ENCODE assay signal across 17 cellular contexts in genomic region chr4:141389649-141390048, GRCh38.
DNase-seq lines count a peak whose midpoint lies in the region; ATAC-seq and TF ChIP-seq lines count a peak whose summit lies in the region.
"Had no signal": no experiment of that assay in that cellular context is flagged by ENCODE, and none has a peak within 500 bp of the region (broad histone marks: within the 10 kb centered on the region; RNA-seq: fewer than 3 reads in every experiment).

No MANE protein-coding gene starts in this region.

- H4K8ac ChIP-seq in IMR-90 (ENCODE audit: low read depth in 2 of 2, low read length in 2 of 2) = no peak overlapping the region
- no peak overlapping the region for H4K8ac ChIP-seq in neuronal stem cell (ENCODE audit: low read depth, low read length)

- H3K18ac ChIP-seq in IMR-90 (ENCODE audit: low read depth, low read length) = no peak overlapping the region; the same call in 1 of the 2 replicates
- no peak overlapping the region for H3K18ac ChIP-seq in neuronal stem cell (ENCODE audit: low read length)

- H3K36me3 Mint-ChIP-seq in activated T-cell treated with anti-CD3 and anti-CD28 coated beads, Interleukin-2, amount 50 U/mL, for 4 hours (ENCODE audit: insufficient read depth) = no peaks in the 10 kb centered on the region

- no peak overlapping the region for H3K4me2 ChIP-seq in IMR-90 (ENCODE audit: low read depth, low read length)
- no peak overlapping the region for H3K4me2 ChIP-seq in neuronal stem cell (ENCODE audit: insufficient read depth, low read length, poor library complexity, severe bottlenecking)

- no peak overlapping the region for H3K56ac ChIP-seq in IMR-90 (ENCODE audit: extremely low read depth, insufficient read depth, low read length)

- no peaks in the 10 kb centered on the region for H3K27me3 Mint-ChIP-seq in activated T-cell treated with anti-CD3 and anti-CD28 coated beads, Interleukin-2, amount 50 U/mL, for 4 hours (ENCODE audit: low read depth)
- H3K27me3 Mint-ChIP-seq: B cell; CD4-positive, alpha-beta T cell had no signal

- H3K4me3 ChIP-seq in IMR-90 (ENCODE audit: insufficient read depth, low read depth, low read length) = no peak overlapping the region
- H3K4me3 ChIP-seq in fibroblast of pulmonary artery (replicated peaks; ENCODE audit: low read depth, low read length) = no peak overlapping the region
- H3K4me3 ChIP-seq in neuronal stem cell (ENCODE audit: low read length in 2 of 2) = no peak overlapping the region
- H3K4me3 ChIP-seq in adrenal gland = no peak overlapping the region

- no peaks in the 10 kb centered on the region for H3K9me3 Mint-ChIP-seq in activated T-cell treated with anti-CD3 and anti-CD28 coated beads, Interleukin-2, amount 50 U/mL, for 4 hours
- H3K9me3 Mint-ChIP-seq: CD4-positive, alpha-beta T cell had no signal

- H2AK9ac ChIP-seq in IMR-90 (replicated peaks; ENCODE audit: low read depth, low read length, poor library complexity) = no peak overlapping the region

- CTCF ChIA-PET in IMR-90 (lab: Yijun Ruan, JAX) = no interaction called here

- H3K27me3 ChIP-seq in IMR-90 (ENCODE audit: control insufficient read depth, insufficient read depth, low read length) (no peaks in the 10 kb centered on the region), neuronal stem cell (ENCODE audit: control insufficient read depth in 3 of 3, insufficient read depth in 3 of 3, low read depth in 1 of 3, low read length in 3 of 3) (no peaks in the 10 kb centered on the region), adrenal gland (no peaks in the 10 kb centered on the region)

- no peaks in the 10 kb centered on the region; the same call in 1 of the 2 replicates for H3K36me3 ChIP-seq in IMR-90 (ENCODE audit: control insufficient read depth, insufficient read depth, low read length)
- no peaks in the 10 kb centered on the region for H3K36me3 ChIP-seq in neuronal stem cell (replicated peaks in 1 of 2; ENCODE audit: control insufficient read depth in 2 of 2, insufficient read depth in 2 of 2, low read length in 2 of 2)
- H3K36me3 ChIP-seq in adrenal gland (replicated peaks in 1 of 2) = no peaks in the 10 kb centered on the region

- no peak overlapping the region for H4K5ac ChIP-seq in IMR-90 (ENCODE audit: low read depth, low read length)

- H3K14ac ChIP-seq in IMR-90 (replicated peaks; ENCODE audit: low read depth, low read length) = no peak overlapping the region
- no peak overlapping the region for H3K14ac ChIP-seq in neuronal stem cell (ENCODE audit: low read length)

- no peak overlapping the region for H3K23ac ChIP-seq in IMR-90 (ENCODE audit: low read depth, low read length)
- no peak overlapping the region for H3K23ac ChIP-seq in neuronal stem cell (ENCODE audit: low read depth, low read length, poor library complexity)

- no peak for TF ChIP-seq CTCF in IMR-90 (conservative IDR thresholded peaks at IDR 0.05; ENCODE audit: low read depth, low read length)
- TF ChIP-seq CTCF in fibroblast of pulmonary artery (IDR thresholded peaks at IDR 0.05; ENCODE audit: low read length, missing control alignments) = no peak
- no peak for TF ChIP-seq CTCF in adrenal gland (IDR thresholded peaks at IDR 0.05)

- H2BK20ac ChIP-seq in IMR-90 (ENCODE audit: low read depth, low read length) = no peak overlapping the region

- ATAC-seq in IMR-90 (ENCODE audit: low read depth) = no peak
- peak; percentile 50; the same call in 2 of the 3 replicates for ATAC-seq in SK-N-SH treated with all-trans-retinoic acid at 6 μM for 48 hours
- no peak for ATAC-seq in activated T-cell treated with anti-CD3 and anti-CD28 coated beads, Interleukin-2, amount 50 U/mL, for 4 hours
- ATAC-seq: HepG2 had no signal

- peak; percentile 22 for DNase-seq in IMR-90
- peak; percentile 76 for DNase-seq in fibroblast of pulmonary artery (ENCODE audit: low read depth)
- DNase-seq in neuronal stem cell (ENCODE audit: low spot score) = peak; percentile 27
- no peak for DNase-seq in NCI-H446 treated with DMSO at 0.1 percent for 48 hours (lab: John Stamatoyannopoulos, UW)
- no peak for DNase-seq in adrenal gland
- DNase-seq in activated CD8-positive, alpha-beta memory T cell treated with anti-CD3 and anti-CD28 coated beads for 24 hours = no peak
- DNase-seq in activated T-cell treated with anti-CD3 and anti-CD28 coated beads, Interleukin-2, amount 50 U/mL, for 4 hours = no peak
- DNase-seq: CD4-positive, alpha-beta T cell; GF-D8; Karpas-422; NCI-H1105 treated with DMSO at 0.1 percent for 48 hours; NCI-H2029; NCI-H524 treated with DMSO at 0.1 percent for 48 hours had no signal

- H3K4me1 Mint-ChIP-seq in activated T-cell treated with anti-CD3 and anti-CD28 coated beads, Interleukin-2, amount 50 U/mL, for 4 hours (ENCODE audit: low read depth) = no peaks in the 10 kb centered on the region
- H3K4me1 Mint-ChIP-seq: B cell had no signal

- no peak for TF ChIP-seq RAD21 in IMR-90 (IDR thresholded peaks at IDR 0.05; ENCODE audit: low read length)

- no peak overlapping the region for H2BK5ac ChIP-seq in IMR-90 (ENCODE audit: low read depth, low read length, poor library complexity, severe bottlenecking)
- no peak overlapping the region for H2BK5ac ChIP-seq in neuronal stem cell (ENCODE audit: low read length)

- H3K4ac ChIP-seq in IMR-90 (ENCODE audit: low read depth, low read length) (no peak overlapping the region), neuronal stem cell (ENCODE audit: low read length) (no peak overlapping the region)

- H3K9ac ChIP-seq in IMR-90 (ENCODE audit: low read depth, low read length) (no peak overlapping the region), neuronal stem cell (ENCODE audit: low read depth, low read length, poor library complexity) (no peak overlapping the region)

- no TSS peak for BruUV-seq in IMR-90 (replicated peaks; lab: Mats Ljungman, UMichigan)

- H4K91ac ChIP-seq in IMR-90 (ENCODE audit: insufficient read depth, low read depth, low read length) (no peak overlapping the region), neuronal stem cell (ENCODE audit: low read depth, low read length, poor library complexity) (no peak overlapping the region)

- dilution Hi-C loops in IMR-90 (cut with HindIII; ENCODE audit: low sequenced_read_pairs, unreplicated experiment) = no loop called here

- H3K79me1 ChIP-seq in IMR-90 (ENCODE audit: low read depth in 1 of 2, low read length in 2 of 2) (no peaks in the 10 kb centered on the region), neuronal stem cell (ENCODE audit: low read depth, low read length) (no peaks in the 10 kb centered on the region)

- POLR2A ChIA-PET in IMR-90 (lab: Charles Lee; ENCODE audit: unreplicated experiment) = no interaction called here

- H2BK12ac ChIP-seq in neuronal stem cell (ENCODE audit: low read length) = no peak overlapping the region

- intact Hi-C loops in IMR-90 (cut with micrococcal nuclease) (no loop called here), adrenal gland (cut with DNase I) (no loop called here)

- H4K20me1 ChIP-seq in IMR-90 (ENCODE audit: insufficient read depth, low read length) = no peaks in the 10 kb centered on the region

- H3K4me3 Mint-ChIP-seq in activated T-cell treated with anti-CD3 and anti-CD28 coated beads, Interleukin-2, amount 50 U/mL, for 4 hours = no peak overlapping the region
- H3K4me3 Mint-ChIP-seq: B cell; CD4-positive, alpha-beta T cell had no signal

- H3K9me3 ChIP-seq in IMR-90 (ENCODE audit: control insufficient read depth, insufficient read depth, low read length) (no peaks in the 10 kb centered on the region), neuronal stem cell (replicated peaks in 1 of 2; ENCODE audit: control insufficient read depth in 2 of 2, insufficient read depth in 1 of 2, low read depth in 1 of 2, low read length in 2 of 2) (no peaks in the 10 kb centered on the region), adrenal gland (replicated peaks in 1 of 3) (no peaks in the 10 kb centered on the region)

- H2BK15ac ChIP-seq in IMR-90 (ENCODE audit: low read depth, low read length) (no peak overlapping the region), neuronal stem cell (ENCODE audit: low read length) (no peak overlapping the region)

- no peak for TF ChIP-seq POLR2A in IMR-90 (IDR thresholded peaks at IDR 0.05; ENCODE audit: low read depth, low read length)
- TF ChIP-seq POLR2A in adrenal gland (IDR thresholded peaks at IDR 0.05) = no peak

- in situ Hi-C loops in IMR-90 (cut with MboI; ENCODE audit: low sequenced_read_pairs) = no loop called here

- no peaks in the 10 kb centered on the region for H3K9me1 ChIP-seq in IMR-90 (ENCODE audit: insufficient read depth, low read length)

- H3K27ac ChIP-seq in IMR-90 (ENCODE audit: insufficient read depth, low read length) (no peak overlapping the region), neuronal stem cell (replicated peaks; ENCODE audit: low read length) (no peak overlapping the region), adrenal gland (no peak overlapping the region)
- H3K27ac ChIP-seq: RWPE1 had no signal

- H3K4me1 ChIP-seq in IMR-90 (ENCODE audit: control insufficient read depth, insufficient read depth, low read length) (peaks cover 2% of the 10 kb centered on the region; the same call in 1 of the 2 replicates), neuronal stem cell (ENCODE audit: control insufficient read depth in 2 of 2, insufficient read depth in 1 of 2, low read depth in 1 of 2, low read length in 2 of 2) (no peaks in the 10 kb centered on the region), adrenal gland (replicated peaks in 1 of 2) (no peaks in the 10 kb centered on the region)

- no peak overlapping the region for H2AK5ac ChIP-seq in IMR-90 (ENCODE audit: low read depth, low read length)
- no peak overlapping the region for H2AK5ac ChIP-seq in neuronal stem cell (ENCODE audit: low read depth, low read length)

- H2BK120ac ChIP-seq in IMR-90 (ENCODE audit: low read depth, low read length) (no peak overlapping the region), neuronal stem cell (ENCODE audit: low read depth, low read length) (no peak overlapping the region)

- H2AFZ ChIP-seq in IMR-90 (replicated peaks; ENCODE audit: low read length, poor library complexity) (no peak overlapping the region), neuronal stem cell (ENCODE audit: low read length) (no peak overlapping the region)

- WGBS in IMR-90 (ENCODE audit: extremely low coverage in 2 of 2, insufficient read length in 1 of 2), 2 experiments = no CpG with 5 or more reads among the region's 1 CpG
- WGBS in neuronal stem cell (ENCODE audit: extremely low coverage in 2 of 2, insufficient read length in 2 of 2, insufficient replicate concordance in 1 of 2), 2 donors = no CpG with 5 or more reads among the region's 1 CpG
- 58 to 69% (median 66%) methylated on average over 1 of the region's 1 CpG for WGBS in adrenal gland, 4 donors

TF ChIP-seq in IMR-90, 13 proteins besides CTCF, POLR2A, EP300 and RAD21:
- TF ChIP-seq MAZ (IDR thresholded peaks at IDR 0.05; ENCODE audit: borderline replicate concordance, low read depth, low read length) = no peak

Comparison
In these comparisons a context has a peak if more than half of its experiments do, and no peak if none do; other contexts are left out.
1. DNase-seq: peak in IMR-90 (single experiment), fibroblast of pulmonary artery (single experiment) and neuronal stem cell (single experiment); none in NCI-H446 treated with DMSO at 0.1 percent for 48 hours (single experiment), adrenal gland (0 of 7), activated CD8-positive, alpha-beta memory T cell treated with anti-CD3 and anti-CD28 coated beads for 24 hours (single experiment) and activated T-cell treated with anti-CD3 and anti-CD28 coated beads, Interleukin-2, amount 50 U/mL, for 4 hours (single experiment).